Comparison of ENCODE assay signal across 1 cellular context in the genomic region with DNA sequence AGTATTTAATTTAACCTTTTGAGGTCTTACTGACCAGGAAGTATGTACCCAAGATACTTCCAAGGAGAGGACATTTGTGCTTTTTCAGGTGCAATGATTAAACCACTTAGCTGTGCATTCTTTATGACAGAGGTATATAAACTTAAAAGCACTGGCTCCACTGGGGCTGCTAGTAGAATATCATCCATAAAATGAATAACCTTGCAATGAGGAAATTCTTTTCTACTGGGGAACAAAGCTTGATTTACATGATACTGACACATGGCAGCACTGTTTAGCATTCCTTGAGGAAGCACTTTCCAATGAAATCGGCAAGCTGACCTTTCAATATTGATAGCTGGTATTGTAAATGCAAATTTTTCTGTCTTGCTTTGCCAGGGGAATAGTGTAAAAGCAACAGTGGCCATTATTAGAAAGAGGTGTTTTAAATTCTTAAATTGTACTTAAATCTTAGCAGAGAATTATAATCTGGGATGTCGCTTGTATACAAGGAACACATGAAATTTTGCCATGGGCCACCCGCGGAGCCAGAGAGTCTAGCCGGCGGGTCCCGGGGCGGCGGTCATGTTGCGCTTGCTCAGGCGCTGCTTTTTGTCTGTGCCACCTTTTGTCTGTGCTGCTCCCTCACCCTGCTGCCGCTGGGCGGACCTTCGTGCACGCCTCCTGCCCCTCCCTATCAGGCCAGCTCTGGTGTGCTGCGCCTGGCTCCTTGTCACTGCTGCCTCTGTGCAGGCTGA.
A peak's percentile ranks its signal among the peaks of the same experiment; 100 is the strongest.
TF ChIP-seq lines count a peak whose summit lies in the region.

No MANE protein-coding gene starts in this region.

TF ChIP-seq in GM12878, 131 proteins besides CTCF, POLR2A, EP300 and RAD21 (continued from another document):
- TF ChIP-seq, protein P1, sequence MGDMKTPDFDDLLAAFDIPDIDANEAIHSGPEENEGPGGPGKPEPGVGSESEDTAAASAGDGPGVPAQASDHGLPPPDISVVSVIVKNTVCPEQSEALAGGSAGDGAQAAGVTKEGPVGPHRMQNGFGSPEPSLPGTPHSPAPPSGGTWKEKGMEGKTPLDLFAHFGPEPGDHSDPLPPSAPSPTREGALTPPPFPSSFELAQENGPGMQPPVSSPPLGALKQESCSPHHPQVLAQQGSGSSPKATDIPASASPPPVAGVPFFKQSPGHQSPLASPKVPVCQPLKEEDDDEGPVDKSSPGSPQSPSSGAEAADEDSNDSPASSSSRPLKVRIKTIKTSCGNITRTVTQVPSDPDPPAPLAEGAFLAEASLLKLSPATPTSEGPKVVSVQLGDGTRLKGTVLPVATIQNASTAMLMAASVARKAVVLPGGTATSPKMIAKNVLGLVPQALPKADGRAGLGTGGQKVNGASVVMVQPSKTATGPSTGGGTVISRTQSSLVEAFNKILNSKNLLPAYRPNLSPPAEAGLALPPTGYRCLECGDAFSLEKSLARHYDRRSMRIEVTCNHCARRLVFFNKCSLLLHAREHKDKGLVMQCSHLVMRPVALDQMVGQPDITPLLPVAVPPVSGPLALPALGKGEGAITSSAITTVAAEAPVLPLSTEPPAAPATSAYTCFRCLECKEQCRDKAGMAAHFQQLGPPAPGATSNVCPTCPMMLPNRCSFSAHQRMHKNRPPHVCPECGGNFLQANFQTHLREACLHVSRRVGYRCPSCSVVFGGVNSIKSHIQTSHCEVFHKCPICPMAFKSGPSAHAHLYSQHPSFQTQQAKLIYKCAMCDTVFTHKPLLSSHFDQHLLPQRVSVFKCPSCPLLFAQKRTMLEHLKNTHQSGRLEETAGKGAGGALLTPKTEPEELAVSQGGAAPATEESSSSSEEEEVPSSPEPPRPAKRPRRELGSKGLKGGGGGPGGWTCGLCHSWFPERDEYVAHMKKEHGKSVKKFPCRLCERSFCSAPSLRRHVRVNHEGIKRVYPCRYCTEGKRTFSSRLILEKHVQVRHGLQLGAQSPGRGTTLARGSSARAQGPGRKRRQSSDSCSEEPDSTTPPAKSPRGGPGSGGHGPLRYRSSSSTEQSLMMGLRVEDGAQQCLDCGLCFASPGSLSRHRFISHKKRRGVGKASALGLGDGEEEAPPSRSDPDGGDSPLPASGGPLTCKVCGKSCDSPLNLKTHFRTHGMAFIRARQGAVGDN (IDR thresholded peaks at IDR 0.05) = no peak
- TF ChIP-seq YY1 (IDR thresholded peaks at IDR 0.05; ENCODE audit: low read depth, low read length) (0 out of 2 replicates have a peak, but pooled peaks have one; percentile 25), CREB1 (IDR thresholded peaks at IDR 0.05; ENCODE audit: low read depth) (no peak), RCOR1 (conservative IDR thresholded peaks at IDR 0.05; ENCODE audit: low read depth, low read length) (no peak), MTA2 (IDR thresholded peaks at IDR 0.05; ENCODE audit: low read depth) (no peak), SMAD5 (IDR thresholded peaks at IDR 0.05; ENCODE audit: low read depth) (no peak), BHLHE40 (IDR thresholded peaks at IDR 0.05; ENCODE audit: borderline replicate concordance in 1 of 2, low read depth in 2 of 2, low read length in 1 of 2) (peak in 1 of 2 experiments; percentile 32; a peak in 1 of 4 replicates), ZNF207 (IDR thresholded peaks at IDR 0.05; ENCODE audit: borderline replicate concordance) (no peak), PAX5 (IDR thresholded peaks at IDR 0.05; ENCODE audit: borderline replicate concordance, low read depth, low read length) (peak; percentile 42; the same call in 1 of the 2 replicates), ZZZ3 (IDR thresholded peaks at IDR 0.05; ENCODE audit: control insufficient read depth, insufficient read length, low read depth) (no peak), NFXL1 (IDR thresholded peaks at IDR 0.05; ENCODE audit: borderline replicate concordance) (no peak), FOXM1 (IDR thresholded peaks at IDR 0.05; ENCODE audit: low read depth, low read length) (no peak), SIX5 (IDR thresholded peaks at IDR 0.05; ENCODE audit: low read depth, low read length, severe bottlenecking) (no peak), BCL11A (IDR thresholded peaks at IDR 0.05; ENCODE audit: low read depth, low read length) (no peak), CHD4 (IDR thresholded peaks at IDR 0.05) (no peak), GATAD2B (conservative IDR thresholded peaks at IDR 0.05; ENCODE audit: low read depth) (no peak), DPF2 (IDR thresholded peaks at IDR 0.05) (no peak), YBX1 (IDR thresholded peaks at IDR 0.05) (no peak), STAT1 (conservative IDR thresholded peaks at IDR 0.05) (no peak), SMARCA5 (IDR thresholded peaks at IDR 0.05) (peak; percentile 84; the same call in 1 of the 2 replicates), CBX5 (IDR thresholded peaks at IDR 0.05; ENCODE audit: low read depth) (peak; percentile 80; the same call in 1 of the 2 replicates), JUND (IDR thresholded peaks at IDR 0.05; ENCODE audit: low read depth, low read length) (no peak), NRF1 (conservative IDR thresholded peaks at IDR 0.05; ENCODE audit: low read depth, low read length) (0 out of 2 replicates have a peak, but pooled peaks have one; percentile 20)
- TF ChIP-seq, protein P2, sequence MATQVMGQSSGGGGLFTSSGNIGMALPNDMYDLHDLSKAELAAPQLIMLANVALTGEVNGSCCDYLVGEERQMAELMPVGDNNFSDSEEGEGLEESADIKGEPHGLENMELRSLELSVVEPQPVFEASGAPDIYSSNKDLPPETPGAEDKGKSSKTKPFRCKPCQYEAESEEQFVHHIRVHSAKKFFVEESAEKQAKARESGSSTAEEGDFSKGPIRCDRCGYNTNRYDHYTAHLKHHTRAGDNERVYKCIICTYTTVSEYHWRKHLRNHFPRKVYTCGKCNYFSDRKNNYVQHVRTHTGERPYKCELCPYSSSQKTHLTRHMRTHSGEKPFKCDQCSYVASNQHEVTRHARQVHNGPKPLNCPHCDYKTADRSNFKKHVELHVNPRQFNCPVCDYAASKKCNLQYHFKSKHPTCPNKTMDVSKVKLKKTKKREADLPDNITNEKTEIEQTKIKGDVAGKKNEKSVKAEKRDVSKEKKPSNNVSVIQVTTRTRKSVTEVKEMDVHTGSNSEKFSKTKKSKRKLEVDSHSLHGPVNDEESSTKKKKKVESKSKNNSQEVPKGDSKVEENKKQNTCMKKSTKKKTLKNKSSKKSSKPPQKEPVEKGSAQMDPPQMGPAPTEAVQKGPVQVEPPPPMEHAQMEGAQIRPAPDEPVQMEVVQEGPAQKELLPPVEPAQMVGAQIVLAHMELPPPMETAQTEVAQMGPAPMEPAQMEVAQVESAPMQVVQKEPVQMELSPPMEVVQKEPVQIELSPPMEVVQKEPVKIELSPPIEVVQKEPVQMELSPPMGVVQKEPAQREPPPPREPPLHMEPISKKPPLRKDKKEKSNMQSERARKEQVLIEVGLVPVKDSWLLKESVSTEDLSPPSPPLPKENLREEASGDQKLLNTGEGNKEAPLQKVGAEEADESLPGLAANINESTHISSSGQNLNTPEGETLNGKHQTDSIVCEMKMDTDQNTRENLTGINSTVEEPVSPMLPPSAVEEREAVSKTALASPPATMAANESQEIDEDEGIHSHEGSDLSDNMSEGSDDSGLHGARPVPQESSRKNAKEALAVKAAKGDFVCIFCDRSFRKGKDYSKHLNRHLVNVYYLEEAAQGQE (IDR thresholded peaks at IDR 0.05; ENCODE audit: low read depth, low read length) = no peak
